18 cellular contexts compared by ENCODE assay signal in the genomic region with DNA sequence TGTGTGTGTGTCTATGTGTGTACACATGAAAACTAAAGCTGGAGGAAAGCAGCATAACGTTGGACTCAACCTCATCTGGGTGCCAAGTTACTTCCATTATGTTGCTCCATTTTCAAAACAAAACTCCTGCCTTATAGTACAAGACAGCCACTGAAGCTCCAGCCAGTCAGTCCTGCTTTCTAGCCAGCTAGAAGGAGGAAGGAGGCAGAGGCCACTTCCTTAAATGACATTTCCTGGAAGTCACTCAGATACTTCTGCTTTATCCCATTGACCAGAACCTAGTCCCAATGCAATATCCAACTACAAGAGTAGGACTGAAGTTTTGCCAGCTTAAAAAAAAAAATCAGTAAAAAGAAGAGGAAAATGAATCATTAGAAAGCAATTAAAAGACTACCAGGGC. TPM values are rescaled to one million over a fixed set of nuclear protein-coding genes. Genes with fewer than 3 reads are reported as not detected.
DNase-seq lines count a peak whose midpoint lies in the region; ATAC-seq, FAIRE-seq and TF ChIP-seq lines count a peak whose summit lies in the region.
"Had no signal": no experiment of that assay in that cellular context is flagged by ENCODE, and none has a peak within 500 bp of the region (broad histone marks: within the 10 kb centered on the region; RNA-seq: fewer than 3 reads in every experiment).

No MANE protein-coding gene starts in this region.

- H2AFZ ChIP-seq in OCI-LY7 (ENCODE audit: low read length): no peak overlapping the region
- no peak overlapping the region for H2AFZ ChIP-seq in HepG2 (ENCODE audit: low read length)
- H2AFZ ChIP-seq: GM23248 had no signal

- H3K9me2 ChIP-seq in DOHH2 (replicated peaks; ENCODE audit: control insufficient read depth, low read length): no peaks in the 10 kb centered on the region
- no peaks in the 10 kb centered on the region for H3K9me2 ChIP-seq in OCI-LY7 (ENCODE audit: insufficient read depth, low read length)

- TF ChIP-seq RAD21 in HepG2 (CRISPR knock-in tag; IDR thresholded peaks at IDR 0.05): no peak

- TF ChIP-seq CTCF in DOHH2 (IDR thresholded peaks at IDR 0.05; ENCODE audit: low read depth, low read length, poor library complexity, severe bottlenecking): no peak
- no peak for TF ChIP-seq CTCF in OCI-LY7 (conservative IDR thresholded peaks at IDR 0.05; ENCODE audit: low read length)
- TF ChIP-seq CTCF in thyroid gland (IDR thresholded peaks at IDR 0.05): no peak
- TF ChIP-seq CTCF in HepG2 (CRISPR knock-in tag; IDR thresholded peaks at IDR 0.05): no peak

- peaks cover 10% of the 10 kb centered on the region; the same call in 1 of the 2 replicates for H3F3A ChIP-seq in DOHH2 (ENCODE audit: control insufficient read depth, insufficient read depth)

- no peaks in the 10 kb centered on the region for H3K36me3 ChIP-seq in BLaER1 treated with 17β-estradiol and CSF1 and Interleukin-3, amounts not matched to agents 10 nM and 100 nM
- H3K36me3 ChIP-seq in DOHH2 (ENCODE audit: control insufficient read depth, low read length): no peaks in the 10 kb centered on the region
- H3K36me3 ChIP-seq in OCI-LY7 (ENCODE audit: insufficient read depth, low read length): no peaks in the 10 kb centered on the region
- H3K36me3 ChIP-seq in thyroid gland: no peaks in the 10 kb centered on the region
- no peaks in the 10 kb centered on the region for H3K36me3 ChIP-seq in HepG2 (replicated peaks in 1 of 2; ENCODE audit: control insufficient read depth in 1 of 2, insufficient read depth in 2 of 2, low read length in 2 of 2)
- H3K36me3 ChIP-seq: HAP-1 had no signal

- H4K20me1 ChIP-seq in BLaER1 treated with 17β-estradiol and CSF1 and Interleukin-3, amounts not matched to agents 10 nM and 100 nM: no peaks in the 10 kb centered on the region
- H4K20me1 ChIP-seq in DOHH2 (ENCODE audit: control insufficient read depth, insufficient read depth, low read depth, low read length): no peaks in the 10 kb centered on the region
- no peaks in the 10 kb centered on the region for H4K20me1 ChIP-seq in OCI-LY7 (ENCODE audit: insufficient read depth, low read length)
- H4K20me1 ChIP-seq in HepG2 (ENCODE audit: insufficient read depth, low read length): no peaks in the 10 kb centered on the region

- H3K79me2 ChIP-seq in DOHH2 (ENCODE audit: control insufficient read depth, low read length): peaks cover 43% of the 10 kb centered on the region
- H3K79me2 ChIP-seq in OCI-LY7 (ENCODE audit: insufficient read depth, low read depth, low read length): no peaks in the 10 kb centered on the region
- H3K79me2 ChIP-seq in HepG2 (ENCODE audit: insufficient read depth, low read length): no peaks in the 10 kb centered on the region

- no peak for ATAC-seq in GM19351 (IDR thresholded peaks at IDR 0.05; ENCODE audit: unreplicated experiment)
- no peak for ATAC-seq in HepG2
- ATAC-seq: A549 had no signal

- H3K27ac ChIP-seq in BLaER1 treated with 17β-estradiol and CSF1 and Interleukin-3, amounts not matched to agents 10 nM and 100 nM: no peak overlapping the region
- H3K27ac ChIP-seq in DOHH2 (ENCODE audit: low read depth, low read length): no peak overlapping the region
- H3K27ac ChIP-seq in OCI-LY7 (ENCODE audit: low read depth, low read length, poor library complexity, severe bottlenecking): no peak overlapping the region
- no peak overlapping the region for H3K27ac ChIP-seq in thyroid gland
- H3K27ac ChIP-seq in HepG2 (ENCODE audit: extremely low read length, insufficient read depth, low read length): no peak overlapping the region
- H3K27ac ChIP-seq: A549, GM23248 had no signal

- in situ Hi-C loops in HepG2 (cut with HindIII; ENCODE audit: extremely low pct_ligation_motif_present, low pct_unique_long_range_greater_than_20kb): no loop called here

- CTCF ChIA-PET in OCI-LY7 (lab: Charles Lee; ENCODE audit: unreplicated experiment): no interaction called here
- CTCF ChIA-PET in HepG2 (lab: Yijun Ruan, JAX; ENCODE audit: low intra/inter-chr PET ratio, low total read pairs): no interaction called here

- peak; percentile 31 for DNase-seq in OCI-LY7 (ENCODE audit: low spot score)
- peak; percentile 5 for DNase-seq in globus pallidus (ENCODE audit: low spot score)
- no peak for DNase-seq in thyroid gland
- no peak for DNase-seq in effector CD4-positive, alpha-beta T cell
- no peak for DNase-seq in HepG2 (ENCODE audit: low spot score)
- DNase-seq: C1 segment of cervical spinal cord; CD4-positive, alpha-beta T cell; DMS79 treated with DMSO at 0.1 percent for 48 hours; EL; GM23248 had no signal

- H3K4me3 ChIP-seq in BLaER1 treated with 17β-estradiol and CSF1 and Interleukin-3, amounts not matched to agents 10 nM and 100 nM: no peak overlapping the region
- H3K4me3 ChIP-seq in DOHH2 (ENCODE audit: low read length): no peak overlapping the region
- no peak overlapping the region for H3K4me3 ChIP-seq in OCI-LY7 (ENCODE audit: low read depth, low read length, poor library complexity, severe bottlenecking)
- H3K4me3 ChIP-seq in thyroid gland (replicated peaks in 1 of 3): no peak overlapping the region
- H3K4me3 ChIP-seq in HepG2 (replicated peaks in 1 of 3; ENCODE audit: insufficient read depth in 1 of 3, low read depth in 2 of 3, low read length in 3 of 3): no peak overlapping the region
- H3K4me3 ChIP-seq: A549, GM23248, HAP-1 had no signal

- FAIRE-seq in HepG2 (lab: Jason Lieb, UNC): no peak
- FAIRE-seq: A549, GM12891, GM19239 had no signal

- 53 to 60% methylated on average over 1 of the region's 1 CpG for WGBS in thyroid gland, 2 donors
- 0% methylated on average over 1 of the region's 1 CpG for WGBS in HepG2 (ENCODE audit: low lambda C conversion rate)

- no peaks in the 10 kb centered on the region for H3K27me3 ChIP-seq in BLaER1 treated with 17β-estradiol and CSF1 and Interleukin-3, amounts not matched to agents 10 nM and 100 nM
- H3K27me3 ChIP-seq in DOHH2 (ENCODE audit: control insufficient read depth, low read length) (no peaks in the 10 kb centered on the region), thyroid gland (no peaks in the 10 kb centered on the region), HepG2 (ENCODE audit: control insufficient read depth in 1 of 2, insufficient read depth in 2 of 2, low read length in 2 of 2) (no peaks in the 10 kb centered on the region)

- TF ChIP-seq POLR2A in thyroid gland (IDR thresholded peaks at IDR 0.05): no peak
- TF ChIP-seq POLR2A in HepG2 (IDR thresholded peaks at IDR 0.05; ENCODE audit: insufficient read depth in 1 of 2, low read depth in 2 of 2, low read length in 2 of 2): no peak

- POLR2A ChIA-PET in OCI-LY7 (lab: Charles Lee) (interaction anchor here (0.6 to 2.7 kb wide), 6 partner anchors 9 to 53 kb away, joined by 3 to 21 read pairs (median 5); no protein-coding TSS in a partner anchor), HepG2 (lab: Yijun Ruan, JAX) (no interaction called here)

- H3K9ac ChIP-seq in BLaER1 treated with 17β-estradiol and CSF1 and Interleukin-3, amounts not matched to agents 10 nM and 100 nM: no peak overlapping the region
- H3K9ac ChIP-seq in HepG2 (ENCODE audit: insufficient read depth, low read depth, low read length): no peak overlapping the region
- H3K9ac ChIP-seq: GM23248 had no signal

- intact Hi-C loops in OCI-LY7 (cut with micrococcal nuclease; ENCODE audit: unreplicated experiment) (no loop called here), thyroid gland (cut with DNase I) (no loop called here), HepG2 (cut with micrococcal nuclease; ENCODE audit: unreplicated experiment) (no loop called here)

- peaks cover 0 to 17% (median 9%) of the 10 kb centered on the region in 10 experiments; a peak in 14 of 20 replicates for H3K4me1 ChIP-seq in BLaER1 treated with 17β-estradiol and CSF1 and Interleukin-3, amounts not matched to agents 10 nM and 100 nM
- H3K4me1 ChIP-seq in DOHH2 (ENCODE audit: control insufficient read depth, low read length) (peaks cover 34% of the 10 kb centered on the region), OCI-LY7 (ENCODE audit: insufficient read depth, low read length, poor library complexity, severe bottlenecking) (peaks cover 31% of the 10 kb centered on the region), thyroid gland (no peaks in the 10 kb centered on the region), HepG2 (ENCODE audit: insufficient read depth, low read length) (no peaks in the 10 kb centered on the region)
- H3K4me1 ChIP-seq: A549, HAP-1 had no signal

- H3K4me2 ChIP-seq in BLaER1 treated with 17β-estradiol and CSF1 and Interleukin-3, amounts not matched to agents 10 nM and 100 nM: peak overlapping the region in 7 of 11 experiments; percentile 1 to 50 (median 37); a peak in 10 of 22 replicates
- H3K4me2 ChIP-seq in DOHH2 (ENCODE audit: low read length) (peak overlapping the region; percentile 0; the same call in 1 of the 2 replicates), OCI-LY7 (ENCODE audit: low read length) (0 out of 2 replicates have a peak overlapping the region, but pooled peaks have one; percentile 6), HepG2 (ENCODE audit: low read depth, low read length) (no peak overlapping the region)
- H3K4me2 ChIP-seq: A549 had no signal

- TF ChIP-seq EP300 in HepG2 (IDR thresholded peaks at IDR 0.05; ENCODE audit: low read depth in 2 of 2, low read length in 2 of 2) (no peak), HepG2 (CRISPR knock-in tag; IDR thresholded peaks at IDR 0.05; ENCODE audit: borderline replicate concordance) (no peak)

- BruUV-seq in OCI-LY7 (replicated peaks; lab: Mats Ljungman, UMichigan): no TSS peak
- BruUV-seq in HepG2 (replicated peaks; lab: Mats Ljungman, UMichigan): no TSS peak

- H3K9me3 ChIP-seq in BLaER1 treated with 17β-estradiol and CSF1 and Interleukin-3, amounts not matched to agents 10 nM and 100 nM (replicated peaks in 1 of 11): no peaks in the 10 kb centered on the region
- H3K9me3 ChIP-seq in DOHH2 (ENCODE audit: control insufficient read depth, insufficient read depth, low read length) (no peaks in the 10 kb centered on the region), OCI-LY7 (ENCODE audit: low read length) (no peaks in the 10 kb centered on the region), thyroid gland (no peaks in the 10 kb centered on the region), HepG2 (ENCODE audit: low read length) (no peaks in the 10 kb centered on the region)
- H3K9me3 ChIP-seq: A549, HAP-1 had no signal

RNA-seq across cellular contexts. Expression of a gene that starts 31.7 kb away (rescaled TPM):
- total RNA-seq in OCI-LY7 (2014; rRNA removed; shearing (Covaris generic)): 61.3 and 76.9 TPM in 2 replicates
- total RNA-seq in OCI-LY7 (2022) (68.6 and 79.5 TPM in 2 replicates), thyroid gland (1 to 10 TPM in 2 of 4 donors, not detected in 2; 1.6 to 9.5 TPM), HepG2 (2016; rRNA removed; fragmentation: Illumina TruSeq; extraction: Trizol) (not detected in 2 replicates)
- total RNA-seq in HepG2 (2016; cell fraction: cytosol; rRNA removed; fragmentation: Illumina TruSeq; extraction: Trizol; ENCODE audit: low read depth): not detected in 2 replicates
- not detected in 2 replicates for total RNA-seq in HepG2 (2016; cell fraction: insoluble cytoplasmic fraction; rRNA removed; fragmentation: Illumina TruSeq; extraction: Trizol)
- total RNA-seq in HepG2 (2016; cell fraction: membrane; rRNA removed; fragmentation: Illumina TruSeq; extraction: Trizol): not detected in 2 replicates
- total RNA-seq in HepG2 (2016; cell fraction: nucleus; rRNA removed; fragmentation: Illumina TruSeq; extraction: Trizol): not detected in 2 replicates
- not detected in 2 replicates for polyA plus RNA-seq in HepG2 (2011; rRNA removed)
- not detected in 2 replicates for polyA plus RNA-seq in HepG2 (2011; cell fraction: cytosol; rRNA removed)
- polyA plus RNA-seq in HepG2 (2011; cell fraction: nucleus; rRNA removed): not detected in 2 replicates
- polyA plus RNA-seq in HepG2 (2012): not detected in 2 replicates
- not detected in 2 replicates for polyA plus RNA-seq in HepG2 (2016; cell fraction: cytosol; fragmentation: Illumina TruSeq; extraction: Trizol; ENCODE audit: low read depth)
- not detected in 2 replicates for polyA plus RNA-seq in HepG2 (2016; cell fraction: insoluble cytoplasmic fraction; fragmentation: Illumina TruSeq; extraction: Trizol; ENCODE audit: low read depth)
- polyA plus RNA-seq in HepG2 (2016; cell fraction: membrane; fragmentation: Illumina TruSeq; extraction: Trizol; ENCODE audit: low read depth): not detected in 2 replicates
- polyA plus RNA-seq in HepG2 (2016; cell fraction: nucleus; fragmentation: Illumina TruSeq; extraction: Trizol; ENCODE audit: insufficient read depth, low read depth): not detected in 2 replicates
- polyA minus RNA-seq in HepG2 (2011; rRNA and poly(A)+ RNA removed; ENCODE audit: low replicate concordance): not detected in 2 replicates
- polyA minus RNA-seq in HepG2 (2011; cell fraction: cytosol; rRNA and poly(A)+ RNA removed): not detected in 2 replicates
- polyA minus RNA-seq in HepG2 (2011; cell fraction: nucleus; rRNA and poly(A)+ RNA removed): not detected in 2 replicates
- total RNA-seq: CD4-positive, alpha-beta T cell; G401 had no signal
- polyA plus RNA-seq: A549 had no signal

Comparison
In these comparisons a context has a peak if more than half of its experiments do, and no peak if none do; other contexts are left out.
1. DNase-seq: peak in OCI-LY7 (single experiment) and globus pallidus (single experiment); none in thyroid gland (0 of 2), effector CD4-positive, alpha-beta T cell (single experiment) and HepG2 (single experiment).
2. RNA of a gene that starts 31.7 kb away (total RNA-seq): 61.3 to 79.5 TPM in OCI-LY7; 1.6 to 9.5 TPM in thyroid gland and not detected in HepG2; every median in the first group is over 4 times any median in the second.